In genomic region chr15:86154705-86155104, GRCh38 we compare ENCODE assay signal across 23 cellular contexts.
"Had no signal": no experiment of that assay in that cellular context is flagged by ENCODE, and none has a peak within 500 bp of the region (broad histone marks: within the 10 kb centered on the region; RNA-seq: fewer than 3 reads in every experiment).

No MANE protein-coding gene starts in this region.

- H3K27ac ChIP-seq: colonic mucosa, coronary artery, dorsolateral prefrontal cortex, epithelial cell of prostate, esophagus muscularis mucosa, esophagus squamous epithelium, foreskin keratinocyte, gastroesophageal sphincter, heart left ventricle, heart right ventricle had no signal

- DNase-seq: colonic mucosa; cortex of kidney; dermis blood vessel endothelial cell; dorsolateral prefrontal cortex; effector CD4-positive, alpha-beta T cell; effector CD8-positive, alpha-beta T cell; effector memory CD4-positive, alpha-beta T cell; effector memory CD8-positive, alpha-beta T cell; endodermal cell; erythroblast; esophagus squamous epithelium; foreskin fibroblast; foreskin keratinocyte; foreskin melanocyte; glutamatergic neuron; head of caudate nucleus; heart left ventricle; heart right ventricle had no signal

- H3K9me3 ChIP-seq: colonic mucosa had no signal

- H3K27me3 ChIP-seq: colonic mucosa, dorsolateral prefrontal cortex, esophagus muscularis mucosa, esophagus squamous epithelium, foreskin keratinocyte, gastroesophageal sphincter, heart right ventricle had no signal

- H3K36me3 ChIP-seq: colonic mucosa, esophagus muscularis mucosa, esophagus squamous epithelium, gastroesophageal sphincter, heart left ventricle, heart right ventricle had no signal

- H3K4me3 ChIP-seq: colonic mucosa, coronary artery, dorsolateral prefrontal cortex, esophagus muscularis mucosa, esophagus squamous epithelium, gastroesophageal sphincter, heart left ventricle, heart right ventricle had no signal

- ATAC-seq: effector memory CD8-positive, alpha-beta T cell; esophagus mucosa; foreskin keratinocyte; gastroesophageal sphincter; heart left ventricle; heart right ventricle had no signal

- H3K4me1 ChIP-seq: colonic mucosa, esophagus muscularis mucosa, esophagus squamous epithelium, foreskin keratinocyte, gastroesophageal sphincter, heart left ventricle, heart right ventricle had no signal
